In the genomic region with DNA sequence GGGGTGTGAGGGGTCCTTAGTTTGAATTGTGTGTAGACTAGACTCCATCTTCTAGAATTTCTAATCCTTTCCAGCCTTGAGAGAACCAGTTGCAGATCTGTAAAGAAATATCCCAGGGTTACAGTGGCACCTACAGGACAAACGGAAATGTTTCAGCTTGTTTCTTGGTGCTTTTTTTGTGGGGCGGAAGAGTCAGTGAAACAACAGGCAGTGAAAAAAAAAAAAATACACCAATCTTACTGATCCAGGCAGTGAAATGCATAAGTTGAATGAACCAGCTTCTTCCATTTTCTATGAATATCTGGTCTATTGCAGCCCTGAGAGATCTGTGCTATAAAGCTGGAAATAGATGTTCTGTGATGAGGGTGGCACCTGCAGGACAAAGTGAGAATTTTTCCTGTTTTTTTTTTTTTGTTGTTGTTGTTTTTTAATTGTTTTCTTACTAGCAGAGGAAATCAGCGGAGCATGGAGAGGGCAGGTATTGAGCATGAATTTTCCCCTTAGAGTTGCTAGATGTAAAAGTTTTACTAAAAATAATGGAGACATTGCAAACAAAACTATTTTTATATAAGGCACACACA, we compare ENCODE assay signal across 8 cellular contexts.
A peak's percentile ranks its signal among the peaks of the same experiment; 100 is the strongest.
DNase-seq lines count a peak whose midpoint lies in the region; ATAC-seq, FAIRE-seq and TF ChIP-seq lines count a peak whose summit lies in the region.

No MANE protein-coding gene starts in this region.

- H3K36me3 ChIP-seq in mammary epithelial cell (ENCODE audit: insufficient read depth, low read length) (no peaks in the 10 kb centered on the region), kidney (ENCODE audit: control insufficient read depth in 1 of 2, insufficient read depth in 2 of 2, low read length in 2 of 2) (no peaks in the 10 kb centered on the region), tibial nerve (no peaks in the 10 kb centered on the region)

- H3K9ac ChIP-seq in mammary epithelial cell (ENCODE audit: insufficient read depth, low read length) (no peak overlapping the region), kidney (ENCODE audit: low read length in 2 of 2) (no peak overlapping the region)

- no peaks in the 10 kb centered on the region for H3K79me2 ChIP-seq in mammary epithelial cell (ENCODE audit: insufficient read depth, low read length)

- dilution Hi-C loops in mammary epithelial cell (cut with HindIII; ENCODE audit: low sequenced_read_pairs): no loop called here

- ATAC-seq in GM19455 (IDR thresholded peaks at IDR 0.05; ENCODE audit: unreplicated experiment): peak; percentile 62
- peak; percentile 85 for ATAC-seq in HG03460 (IDR thresholded peaks at IDR 0.05; ENCODE audit: unreplicated experiment)
- no peak for ATAC-seq in HG02840 (IDR thresholded peaks at IDR 0.05; ENCODE audit: low FRiP score, unreplicated experiment)

- no peak for TF ChIP-seq EP300 in tibial nerve (IDR thresholded peaks at IDR 0.05)

- H3K27me3 ChIP-seq in mammary epithelial cell (ENCODE audit: insufficient read depth, low read length): no peaks in the 10 kb centered on the region
- H3K27me3 ChIP-seq in tibial nerve: no peaks in the 10 kb centered on the region

- H3K4me1 ChIP-seq in mammary epithelial cell (ENCODE audit: insufficient read depth, low read length) (peaks cover 32% of the 10 kb centered on the region), kidney (ENCODE audit: control insufficient read depth in 1 of 2, insufficient read depth in 1 of 2, low read depth in 1 of 2, low read length in 2 of 2) (no peaks in the 10 kb centered on the region), tibial nerve (peaks cover 0 to 5% (median 0%) of the 10 kb centered on the region in 4 donors)

- DNase-seq in DMS 273 treated with DMSO at 0.1 percent for 48 hours (lab: John Stamatoyannopoulos, UW) (peak; percentile 34), NCI-H69 (lab: John Stamatoyannopoulos, UW) (peak; percentile 74), mammary epithelial cell (peak; percentile 40), kidney (no peak), tibial nerve (ENCODE audit: low spot score in 2 of 2) (no peak)

- peak overlapping the region; percentile 33 for H3K27ac ChIP-seq in mammary epithelial cell (ENCODE audit: insufficient read depth, low read depth, low read length)
- no peak overlapping the region for H3K27ac ChIP-seq in kidney (ENCODE audit: low read depth in 2 of 2, low read length in 2 of 2)
- H3K27ac ChIP-seq in tibial nerve: no peak overlapping the region

- H2AFZ ChIP-seq in mammary epithelial cell (ENCODE audit: low read depth, low read length): no peak overlapping the region

- TF ChIP-seq POLR2A in tibial nerve (IDR thresholded peaks at IDR 0.05): no peak

- H3K4me2 ChIP-seq in mammary epithelial cell (ENCODE audit: insufficient read depth, low read depth, low read length): peak overlapping the region; percentile 49

- no peaks in the 10 kb centered on the region for H4K20me1 ChIP-seq in mammary epithelial cell (ENCODE audit: insufficient read depth, low read length)

- WGBS in mammary epithelial cell (ENCODE audit: low coverage, missing lambda C conversion rate): 3% methylated on average over 3 of the region's 3 CpGs
- 3 to 5% methylated on average over 3 of the region's 3 CpGs for WGBS in tibial nerve, 2 donors

- intact Hi-C loops in mammary epithelial cell (cut with micrococcal nuclease): loop anchor here (1.0 kb wide), 2 partner anchors 163 to 179 kb away; no protein-coding TSS in a partner anchor
- intact Hi-C loops in kidney (cut with DNase I): no loop called here

- no peak overlapping the region for H3K4me3 ChIP-seq in mammary epithelial cell (replicated peaks in 1 of 3; ENCODE audit: insufficient read depth in 1 of 3, low read depth in 2 of 3, low read length in 3 of 3)
- no peak overlapping the region for H3K4me3 ChIP-seq in kidney (ENCODE audit: low read length in 2 of 2)
- H3K4me3 ChIP-seq in tibial nerve: no peak overlapping the region

- H3K9me3 ChIP-seq in mammary epithelial cell (replicated peaks; ENCODE audit: insufficient read depth, low read length) (no peaks in the 10 kb centered on the region), kidney (ENCODE audit: control insufficient read depth in 1 of 2, low read length in 2 of 2) (no peaks in the 10 kb centered on the region), tibial nerve (no peaks in the 10 kb centered on the region)

- TF ChIP-seq CTCF in mammary epithelial cell (conservative IDR thresholded peaks at IDR 0.05 in 1 of 2, IDR thresholded peaks at IDR 0.05 in 1 of 2; ENCODE audit: extremely low read depth in 1 of 2, insufficient read depth in 1 of 2, low read depth in 1 of 2, low read length in 2 of 2): peak; percentile 35 to 45
- peak; percentile 32 for TF ChIP-seq CTCF in kidney (IDR thresholded peaks at IDR 0.05; ENCODE audit: borderline replicate concordance, extremely low read depth, insufficient read depth)
- peak; percentile 44 to 83 (median 52) for TF ChIP-seq CTCF in tibial nerve (IDR thresholded peaks at IDR 0.05)

- in situ Hi-C loops in mammary epithelial cell (cut with MboI; ENCODE audit: low sequenced_read_pairs in 2 of 2): loop anchor here in 1 of 2 donors (25.0 kb wide), 1 partner anchor 1403 kb away; no protein-coding TSS in a partner anchor

- peak; percentile 3 for FAIRE-seq in kidney (lab: Jason Lieb, UNC)

- CTCF ChIA-PET in mammary epithelial cell (lab: Charles Lee; ENCODE audit: low non-redundant PET): interaction anchor here (0.6 to 1.0 kb wide), 5 partner anchors 121 to 180 kb away, joined by 3 to 11 read pairs (median 4); no protein-coding TSS in a partner anchor

- BruUV-seq in mammary epithelial cell (replicated peaks; lab: Mats Ljungman, UMichigan): no TSS peak

Comparison
In these comparisons a context has a peak if more than half of its experiments do, and no peak if none do; other contexts are left out.
1. DNase-seq: peak in DMS 273 treated with DMSO at 0.1 percent for 48 hours (single experiment), NCI-H69 (single experiment) and mammary epithelial cell (single experiment); none in kidney (single experiment) and tibial nerve (0 of 2).
2. Peak in every context shown above with its lines, with median percentiles within 50 percentile points of each other: CTCF ChIP-seq.